In genomic region chr3:160564205-160564922, GRCh38 we compare ENCODE assay signal across 8 cellular contexts. TPM values are rescaled to one million over a fixed set of nuclear protein-coding genes. Genes with fewer than 3 reads are reported as not detected.
DNase-seq lines count a peak whose midpoint lies in the region; ATAC-seq and TF ChIP-seq lines count a peak whose summit lies in the region.

No MANE protein-coding gene starts in this region.

- peaks cover 56% of the 10 kb centered on the region for H3K4me1 Mint-ChIP-seq in T-helper 2 cell treated with Interferon-gamma antibody and Interleukin-4, amounts not matched to agents 5 μg/mL and 100 μg/mL, for 36 hours (ENCODE audit: low read depth)
- H3K4me1 Mint-ChIP-seq in brain = peaks cover 62% of the 10 kb centered on the region

- peak overlapping the region; percentile 98 for H3K4me3 ChIP-seq in thoracic aorta

- peak overlapping the region; percentile 90 for H3K27ac Mint-ChIP-seq in T-helper 2 cell treated with Interferon-gamma antibody and Interleukin-4, amounts not matched to agents 5 μg/mL and 100 μg/mL, for 36 hours
- H3K27ac Mint-ChIP-seq in brain = peak overlapping the region; percentile 95 to 100 (median 97)

- TF ChIP-seq CTCF in brain (conservative IDR thresholded peaks at IDR 0.05) = no peak
- no peak for TF ChIP-seq CTCF in thoracic aorta (IDR thresholded peaks at IDR 0.05)

- ATAC-seq in thoracic aorta (ENCODE audit: insufficient number of reproducible peaks, low FRiP score, low read depth) (no peak), HG02884 (IDR thresholded peaks at IDR 0.05; ENCODE audit: unreplicated experiment) (no peak), HG02798 (IDR thresholded peaks at IDR 0.05; ENCODE audit: poor library complexity, unreplicated experiment) (no peak)

- no peaks in the 10 kb centered on the region for H3K27me3 ChIP-seq in thoracic aorta (replicated peaks; ENCODE audit: insufficient read depth)

- peak; percentile 17 for DNase-seq in T-helper 2 cell treated with Interferon-gamma antibody and Interleukin-4, amounts not matched to agents 5 μg/mL and 100 μg/mL, for 36 hours (ENCODE audit: low spot score)
- no peak for DNase-seq in T-helper 2 cell
- DNase-seq in NCI-H2171 (lab: John Stamatoyannopoulos, UW) = peak; percentile 37
- peak; percentile 17 to 31 for DNase-seq in lung microvascular endothelial cell (ENCODE audit: low read depth in 2 of 2)
- no peak for DNase-seq in thoracic aorta (ENCODE audit: low spot score)

- no peaks in the 10 kb centered on the region for H3K9me3 ChIP-seq in thoracic aorta

- H3K4me3 Mint-ChIP-seq in T-helper 2 cell treated with Interferon-gamma antibody and Interleukin-4, amounts not matched to agents 5 μg/mL and 100 μg/mL, for 36 hours = peak overlapping the region; percentile 94
- peak overlapping the region; percentile 97 to 100 (median 98) for H3K4me3 Mint-ChIP-seq in brain

- H3K27ac ChIP-seq in thoracic aorta = peak overlapping the region; percentile 57 to 98

- H3K4me1 ChIP-seq in thoracic aorta (ENCODE audit: control insufficient read depth in 1 of 2, low read depth in 2 of 2) = peaks cover 47% of the 10 kb centered on the region in 2 donors

- no peaks in the 10 kb centered on the region for H3K27me3 Mint-ChIP-seq in T-helper 2 cell treated with Interferon-gamma antibody and Interleukin-4, amounts not matched to agents 5 μg/mL and 100 μg/mL, for 36 hours (ENCODE audit: low read depth)
- peaks cover 6% of the 10 kb centered on the region for H3K27me3 Mint-ChIP-seq in brain

- H3K36me3 Mint-ChIP-seq in T-helper 2 cell treated with Interferon-gamma antibody and Interleukin-4, amounts not matched to agents 5 μg/mL and 100 μg/mL, for 36 hours (ENCODE audit: low read depth) = peaks cover 32% of the 10 kb centered on the region
- H3K36me3 Mint-ChIP-seq in brain = peaks cover 82% of the 10 kb centered on the region

- H3K36me3 ChIP-seq in thoracic aorta = no peaks in the 10 kb centered on the region

- no peaks in the 10 kb centered on the region for H3K9me3 Mint-ChIP-seq in T-helper 2 cell treated with Interferon-gamma antibody and Interleukin-4, amounts not matched to agents 5 μg/mL and 100 μg/mL, for 36 hours
- peaks cover 11 to 49% (median 22%) of the 10 kb centered on the region in 5 experiments for H3K9me3 Mint-ChIP-seq in brain

RNA-seq across cellular contexts. Expression of gene KPNA4, which starts 1.0 kb away (rescaled TPM):
- polyA plus RNA-seq in brain (ENCODE audit: insufficient read depth, low read depth, low replicate concordance) = 14.7 TPM
- total RNA-seq in lung microvascular endothelial cell (19.6 and 20.2 TPM in 2 replicates), thoracic aorta (10 to 100 TPM; 24.2 to 58.1 TPM)

Comparison
In these comparisons a context has a peak if more than half of its experiments do, and no peak if none do; other contexts are left out.
1. DNase-seq: peak in T-helper 2 cell treated with Interferon-gamma antibody and Interleukin-4, amounts not matched to agents 5 μg/mL and 100 μg/mL, for 36 hours (single experiment), NCI-H2171 (single experiment) and lung microvascular endothelial cell (2 of 2); none in T-helper 2 cell (0 of 5) and thoracic aorta (single experiment).